In genomic region chr10:59240581-59241183, GRCh38 we compare ENCODE assay signal across 9 cellular contexts.
A peak's percentile ranks its signal among the peaks of the same experiment; 100 is the strongest.
DNase-seq lines count a peak whose midpoint lies in the region; ATAC-seq and TF ChIP-seq lines count a peak whose summit lies in the region.
"Had no signal": no experiment of that assay in that cellular context is flagged by ENCODE, and none has a peak within 500 bp of the region (broad histone marks: within the 10 kb centered on the region; RNA-seq: fewer than 3 reads in every experiment).

No MANE protein-coding gene starts in this region.

- H3K23ac ChIP-seq in mesenchymal stem cell (ENCODE audit: low read length in 2 of 2), result no peak overlapping the region

- peak; percentile 57 to 67 for DNase-seq in cardiac muscle cell (ENCODE audit: low read depth in 1 of 2, low spot score in 1 of 2)
- DNase-seq in left cardiac atrium, result no peak
- DNase-seq in NCI-H2196 (lab: John Stamatoyannopoulos, UW; ENCODE audit: unreplicated experiment), result peak; percentile 18
- peak; percentile 70 for DNase-seq in cardiac fibroblast (ENCODE audit: low read depth in 2 of 2)
- DNase-seq in mesenchymal stem cell, result peak; percentile 56
- DNase-seq: activated naive CD8-positive, alpha-beta T cell treated with anti-CD3 and anti-CD28 coated beads, Interleukin-2, amount 10 ng/mL, durations not matched to agents 7 days and 5 days had no signal

- no peak overlapping the region for H4K91ac ChIP-seq in mesenchymal stem cell (ENCODE audit: low read length)

- no peak overlapping the region for H3K27ac ChIP-seq in cardiac muscle cell
- no peak overlapping the region for H3K27ac ChIP-seq in mesenchymal stem cell (ENCODE audit: low read length, poor library complexity, severe bottlenecking)

- no peak overlapping the region for H3K4me2 ChIP-seq in mesenchymal stem cell (ENCODE audit: low read length, poor library complexity, severe bottlenecking)

- H3K9ac ChIP-seq in mesenchymal stem cell (ENCODE audit: low read length), result no peak overlapping the region

- no peaks in the 10 kb centered on the region for H3K4me1 ChIP-seq in cardiac muscle cell (ENCODE audit: low read depth)
- no peaks in the 10 kb centered on the region for H3K4me1 ChIP-seq in mesenchymal stem cell (ENCODE audit: control insufficient read depth, insufficient read depth, low read depth, low read length)

- H3K14ac ChIP-seq in mesenchymal stem cell (ENCODE audit: low read length in 2 of 2), result no peak overlapping the region

- no peak overlapping the region for H2BK120ac ChIP-seq in mesenchymal stem cell (ENCODE audit: low read depth, low read length)

- no peak for ATAC-seq in left cardiac atrium
- ATAC-seq in HG02840 (IDR thresholded peaks at IDR 0.05; ENCODE audit: low FRiP score, unreplicated experiment), result no peak
- ATAC-seq in GM21717 (IDR thresholded peaks at IDR 0.05; ENCODE audit: unreplicated experiment), result no peak
- ATAC-seq in GM18505 (IDR thresholded peaks at IDR 0.05; ENCODE audit: unreplicated experiment), result no peak

- H3K4me3 ChIP-seq in cardiac muscle cell, result no peak overlapping the region
- no peak overlapping the region for H3K4me3 ChIP-seq in cardiac fibroblast (replicated peaks in 1 of 2; ENCODE audit: low read depth in 2 of 2, low read length in 2 of 2)
- H3K4me3 ChIP-seq in mesenchymal stem cell (ENCODE audit: insufficient read depth in 1 of 2, low read depth in 1 of 2, low read length in 2 of 2), result no peak overlapping the region

- no CpG with 5 or more reads among the region's 2 CpGs for WGBS in mesenchymal stem cell

- no peaks in the 10 kb centered on the region for H3K79me1 ChIP-seq in mesenchymal stem cell (replicated peaks; ENCODE audit: low read length, poor library complexity, severe bottlenecking)

- no peak overlapping the region for H2AFZ ChIP-seq in mesenchymal stem cell (ENCODE audit: low read depth, low read length)

- no peak overlapping the region for H2BK15ac ChIP-seq in mesenchymal stem cell (ENCODE audit: low read depth, poor library complexity, severe bottlenecking)

- no peak overlapping the region for H4K8ac ChIP-seq in mesenchymal stem cell (ENCODE audit: low read length)

- no peak overlapping the region for H2AK5ac ChIP-seq in mesenchymal stem cell (ENCODE audit: low read length, severe bottlenecking)

- H2BK12ac ChIP-seq in mesenchymal stem cell (ENCODE audit: low read length in 2 of 2), result no peak overlapping the region

- no peak overlapping the region for H2BK5ac ChIP-seq in mesenchymal stem cell (ENCODE audit: low read depth, low read length, poor library complexity, severe bottlenecking)

- H3K9me3 ChIP-seq in cardiac muscle cell (ENCODE audit: low read depth), result no peaks in the 10 kb centered on the region
- H3K9me3 ChIP-seq in mesenchymal stem cell (ENCODE audit: control insufficient read depth, low read length), result no peaks in the 10 kb centered on the region

- H3K18ac ChIP-seq in mesenchymal stem cell (ENCODE audit: low read depth in 1 of 2, low read length in 2 of 2), result no peak overlapping the region

- intact Hi-C loops in left cardiac atrium (cut with DNase I), result loop anchor here in 1 of 2 donors (2.0 to 10.0 kb wide), 2 partner anchors 286 to 340 kb away; no protein-coding TSS in a partner anchor

- TF ChIP-seq POLR2A in GM18505 (IDR thresholded peaks at IDR 0.05; ENCODE audit: borderline replicate concordance, extremely low read depth, insufficient read depth, insufficient read length), result no peak

- TF ChIP-seq CTCF in cardiac muscle cell (IDR thresholded peaks at IDR 0.05; ENCODE audit: low read depth, low read length) (peak; percentile 42), cardiac fibroblast (IDR thresholded peaks at IDR 0.05; ENCODE audit: low read depth, low read length) (peak; percentile 24)

- H3K36me3 ChIP-seq in cardiac muscle cell, result no peaks in the 10 kb centered on the region
- H3K36me3 ChIP-seq in mesenchymal stem cell (ENCODE audit: control insufficient read depth in 1 of 2, insufficient read depth in 2 of 2, low read depth in 1 of 2, low read length in 2 of 2), result no peaks in the 10 kb centered on the region

- H3K4ac ChIP-seq in mesenchymal stem cell (ENCODE audit: low read depth in 1 of 2, low read length in 2 of 2), result no peak overlapping the region

- H3K27me3 ChIP-seq in cardiac muscle cell (no peaks in the 10 kb centered on the region), mesenchymal stem cell (ENCODE audit: control insufficient read depth in 1 of 2, insufficient read depth in 1 of 2, low read length in 2 of 2) (peaks cover 0 to 8% of the 10 kb centered on the region in 2 experiments)
